ENCODE assay signal across 10 cellular contexts in the genomic region with DNA sequence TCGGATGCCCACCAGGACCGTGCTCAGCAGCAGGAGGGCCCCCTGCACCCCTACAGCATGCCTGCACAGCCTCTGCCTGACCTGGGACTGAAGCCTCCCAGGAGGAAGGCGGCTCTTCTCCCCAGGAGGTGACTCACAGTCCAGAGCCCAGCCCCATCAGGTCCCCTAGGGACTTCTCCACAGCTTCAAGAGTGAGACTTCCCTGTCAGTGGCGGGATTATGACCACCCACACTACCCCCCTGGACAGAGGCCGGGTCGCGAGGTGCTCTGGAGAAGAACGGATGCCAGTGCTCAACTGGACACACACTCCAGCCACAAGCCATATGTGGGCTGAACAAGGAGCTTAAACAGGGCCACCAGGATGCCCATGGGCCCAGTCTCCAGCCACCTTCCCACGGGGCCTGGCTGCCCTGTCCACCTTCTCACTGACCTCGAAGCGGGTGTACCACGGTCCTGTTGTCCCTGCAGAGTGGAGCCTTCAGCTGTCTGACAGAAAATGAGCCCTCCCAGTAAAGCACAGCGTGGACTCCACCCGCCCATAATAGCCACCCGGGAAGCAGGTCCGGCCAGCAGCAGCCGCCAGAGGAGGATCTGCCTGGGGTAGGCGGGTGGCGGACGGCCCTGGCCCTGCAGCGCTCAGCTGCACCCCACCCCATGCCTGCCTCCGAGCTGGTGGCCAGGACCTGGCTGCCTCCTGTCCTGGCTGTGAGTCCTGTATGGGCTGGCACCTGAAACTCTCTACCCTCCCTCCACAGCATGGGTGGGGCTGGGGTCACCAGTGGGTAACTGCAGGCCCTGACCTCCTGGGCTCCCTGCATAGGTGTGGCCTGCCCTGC. TPM values are rescaled to one million over a fixed set of nuclear protein-coding genes. Genes with fewer than 3 reads are reported as not detected.
A peak's percentile ranks its signal among the peaks of the same experiment; 100 is the strongest.
DNase-seq lines count a peak whose midpoint lies in the region; ATAC-seq and FAIRE-seq lines count a peak whose summit lies in the region.
"Had no signal": no experiment of that assay in that cellular context is flagged by ENCODE, and none has a peak within 500 bp of the region (broad histone marks: within the 10 kb centered on the region; RNA-seq: fewer than 3 reads in every experiment).

No MANE protein-coding gene starts in this region.

- H3K27me3 Mint-ChIP-seq in CD8-positive, alpha-beta memory T cell, result peaks cover 0 to 2% of the 10 kb centered on the region in 2 donors

- H3K4me3 Mint-ChIP-seq in CD8-positive, alpha-beta memory T cell, result peak overlapping the region in 2 of 7 donors; percentile 19 to 63
- H3K4me3 Mint-ChIP-seq: neural progenitor cell had no signal

- FAIRE-seq in frontal cortex (lab: Jason Lieb, UNC), result no peak

- CTCF ChIA-PET in CD8-positive, alpha-beta memory T cell (lab: Charles Lee), result interaction anchor here (1.5 to 6.6 kb wide), 3 partner anchors 13 to 109 kb away, joined by 3 to 37 read pairs (median 30); no protein-coding TSS in a partner anchor

- no peaks in the 10 kb centered on the region for H3K9me3 Mint-ChIP-seq in CD8-positive, alpha-beta memory T cell
- H3K9me3 Mint-ChIP-seq: neural progenitor cell had no signal

- H3K4me1 Mint-ChIP-seq in CD8-positive, alpha-beta memory T cell, result peaks cover 85 to 95% (median 93%) of the 10 kb centered on the region in 3 donors

- peak overlapping the region; percentile 44 for H3K27ac ChIP-seq in CD8-positive, alpha-beta memory T cell (ENCODE audit: low read depth, low read length)
- H3K27ac ChIP-seq: neural progenitor cell had no signal

- DNase-seq in CD8-positive, alpha-beta memory T cell, result no peak
- peak; percentile 10 for DNase-seq in NCI-H69 (lab: John Stamatoyannopoulos, UW)
- no peak for DNase-seq in frontal cortex (ENCODE audit: low spot score in 2 of 2)
- no peak for DNase-seq in HK-2 (ENCODE audit: unreplicated experiment)
- DNase-seq in SHP77 (lab: John Stamatoyannopoulos, UW), result no peak
- no peak for DNase-seq in activated CD8-positive, alpha-beta memory T cell treated with anti-CD3 and anti-CD28 coated beads for 24 hours

- peak overlapping the region; percentile 12 for H3K9ac ChIP-seq in iPS-15b (ENCODE audit: low read depth, low read length)
- H3K9ac ChIP-seq: neural progenitor cell had no signal

- no peak overlapping the region for H3K4me3 ChIP-seq in CD8-positive, alpha-beta memory T cell (ENCODE audit: low read length)
- no peak overlapping the region for H3K4me3 ChIP-seq in iPS-15b (ENCODE audit: low read depth, low read length)
- H3K4me3 ChIP-seq: neural progenitor cell had no signal

- H3K27ac Mint-ChIP-seq in CD8-positive, alpha-beta memory T cell, result peak overlapping the region; percentile 71 to 98 (median 94)
- H3K27ac Mint-ChIP-seq: neural progenitor cell had no signal

- H3K36me3 Mint-ChIP-seq in CD8-positive, alpha-beta memory T cell, result peaks cover 4 to 80% (median 9%) of the 10 kb centered on the region in 3 donors
- H3K36me3 Mint-ChIP-seq: brain had no signal

- POLR2A ChIA-PET in CD8-positive, alpha-beta memory T cell (lab: Charles Lee), result interaction anchor here (1.2 kb wide), 1 partner anchor 12 kb away, joined by 4 read pairs; no protein-coding TSS in a partner anchor

- no peaks in the 10 kb centered on the region for H3K9me3 ChIP-seq in CD8-positive, alpha-beta memory T cell (ENCODE audit: low read length)
- H3K9me3 ChIP-seq in iPS-15b (ENCODE audit: control insufficient read depth, insufficient read depth, low read length), result no peaks in the 10 kb centered on the region

- ATAC-seq in GM21390 (IDR thresholded peaks at IDR 0.05; ENCODE audit: unreplicated experiment), result peak; percentile 55

- peaks cover 98% of the 10 kb centered on the region for H3K4me1 ChIP-seq in CD8-positive, alpha-beta memory T cell (ENCODE audit: insufficient read depth, low read length)
- peaks cover 5% of the 10 kb centered on the region for H3K4me1 ChIP-seq in iPS-15b (ENCODE audit: control insufficient read depth, insufficient read depth, low read length)

- peaks cover 16% of the 10 kb centered on the region for H3K36me3 ChIP-seq in CD8-positive, alpha-beta memory T cell (ENCODE audit: insufficient read depth, low read length)
- H3K36me3 ChIP-seq in iPS-15b (ENCODE audit: control insufficient read depth, insufficient read depth, low read length), result peaks cover 8% of the 10 kb centered on the region
- H3K36me3 ChIP-seq: neural progenitor cell had no signal

- H3K27me3 ChIP-seq in CD8-positive, alpha-beta memory T cell (ENCODE audit: insufficient read depth, low read length, poor library complexity, severe bottlenecking), result no peaks in the 10 kb centered on the region
- H3K27me3 ChIP-seq in iPS-15b (ENCODE audit: control insufficient read depth, insufficient read depth, low read length), result no peaks in the 10 kb centered on the region
- H3K27me3 ChIP-seq: neural progenitor cell had no signal

RNA-seq across cellular contexts. Expression of a gene that starts 54.7 kb away (rescaled TPM):
- 100 to 1,000 TPM; 238 to 243 TPM for total RNA-seq in CD8-positive, alpha-beta memory T cell
- 227 TPM for polyA plus RNA-seq in CD8-positive, alpha-beta memory T cell
- total RNA-seq in frontal cortex, result 7.7 TPM

Comparison
In these comparisons a context has a peak if more than half of its experiments do, and no peak if none do; other contexts are left out.
1. RNA of a gene that starts 54.7 kb away (total RNA-seq): 238 to 243 TPM in CD8-positive, alpha-beta memory T cell; 7.7 TPM in frontal cortex (single experiment); every median in the first group is over 10 times any median in the second.